In the genomic region with DNA sequence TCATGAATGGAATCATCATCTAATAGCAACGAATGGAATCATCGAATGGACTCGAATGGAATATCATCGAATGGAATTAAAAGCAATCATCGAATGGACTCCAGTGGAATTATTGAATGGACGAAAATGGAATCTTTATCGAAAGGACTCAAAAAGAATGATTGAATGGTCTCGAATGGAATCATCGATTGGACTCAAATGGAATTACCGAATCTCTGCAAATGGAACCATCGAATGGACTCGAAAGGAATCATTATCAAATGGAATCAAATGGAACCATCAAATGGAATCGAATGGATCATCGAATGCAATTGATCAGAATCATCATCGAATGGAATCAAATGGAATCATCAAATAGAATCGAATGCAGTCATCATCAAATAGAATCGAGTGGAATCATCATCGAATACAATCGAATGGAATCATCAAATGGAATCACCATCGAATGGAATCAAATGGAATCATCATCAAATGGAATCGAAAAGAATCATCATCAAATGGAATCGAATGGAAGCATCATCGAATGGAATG, we compare ENCODE assay signal across 8 cellular contexts.
DNase-seq lines count a peak whose midpoint lies in the region; TF ChIP-seq lines count a peak whose summit lies in the region.
"Not testable (repeated sequence)": the region's sequence is repeated elsewhere in the genome, so short reads cannot be mapped to it uniquely, and the experiment has no call there.

No MANE protein-coding gene starts in this region.

- not testable (repeated sequence) for H3K36me3 ChIP-seq in fibroblast of lung (ENCODE audit: control insufficient read depth, insufficient read depth, low read length); neural progenitor cell; vagina

- not testable (repeated sequence) for H3K4me3 ChIP-seq in GM12865 (ENCODE audit: low read depth, low read length); fibroblast of lung (replicated peaks in 1 of 4; ENCODE audit: control extremely low read depth in 1 of 4, insufficient read depth in 1 of 4, low read depth in 3 of 4, low read length in 4 of 4); neural progenitor cell; vagina

- not testable (repeated sequence) for H3K27ac Mint-ChIP-seq in activated CD4-positive, alpha-beta T cell treated with anti-CD3 and anti-CD28 coated beads, Interleukin-2, amount 10 ng/mL, durations not matched to agents 24 days and 14 days; neural progenitor cell

- not testable (repeated sequence) for H3K4me2 ChIP-seq in fibroblast of lung (ENCODE audit: extremely low read depth, insufficient read depth, low read length); neural progenitor cell

- not testable (repeated sequence) for TF ChIP-seq POLR2A in vagina (IDR thresholded peaks at IDR 0.05)

- H3K4me1 Mint-ChIP-seq in activated CD4-positive, alpha-beta T cell treated with anti-CD3 and anti-CD28 coated beads, Interleukin-2, amount 10 ng/mL, durations not matched to agents 24 days and 14 days; neural progenitor cell: not testable (repeated sequence)

- H3K27me3 ChIP-seq in fibroblast of lung (ENCODE audit: control insufficient read depth, insufficient read depth, low read length); neural progenitor cell; vagina: not testable (repeated sequence)

- not testable (repeated sequence) for H3K9ac ChIP-seq in fibroblast of lung (ENCODE audit: insufficient read depth, low read length); neural progenitor cell

- not testable (repeated sequence) for H3K36me3 Mint-ChIP-seq in activated CD4-positive, alpha-beta T cell treated with anti-CD3 and anti-CD28 coated beads, Interleukin-2, amount 10 ng/mL, durations not matched to agents 24 days and 14 days (ENCODE audit: low read depth); neural progenitor cell

- intact Hi-C loops in activated CD4-positive, alpha-beta T cell treated with anti-CD3 and anti-CD28 coated beads, Interleukin-2, amount 10 ng/mL, durations not matched to agents 24 days and 14 days (cut with micrococcal nuclease); vagina (cut with DNase I): not testable (repeated sequence)

- not testable (repeated sequence) for H3K27ac ChIP-seq in fibroblast of lung (ENCODE audit: insufficient read depth, low read length); neural progenitor cell; vagina

- H3K79me2 ChIP-seq in fibroblast of lung (ENCODE audit: control insufficient read depth, insufficient read depth, low read length); neural progenitor cell (ENCODE audit: low read depth): not testable (repeated sequence)

- H3K9me3 ChIP-seq in fibroblast of lung (ENCODE audit: control insufficient read depth, insufficient read depth, low read depth, low read length); vagina: not testable (repeated sequence)
- peaks cover 10% of the 10 kb centered on the region for H3K9me3 ChIP-seq in neural progenitor cell (ENCODE audit: low read depth)

- not testable (repeated sequence) for H4K20me1 ChIP-seq in fibroblast of lung (ENCODE audit: control insufficient read depth, extremely low read depth, insufficient read depth, low read length); neural progenitor cell (ENCODE audit: low read depth)

- not testable (repeated sequence) for H2AFZ ChIP-seq in fibroblast of lung (ENCODE audit: low read length); neural progenitor cell (replicated peaks)

- not testable (repeated sequence) for H3K27me3 Mint-ChIP-seq in activated CD4-positive, alpha-beta T cell treated with anti-CD3 and anti-CD28 coated beads, Interleukin-2, amount 10 ng/mL, durations not matched to agents 24 days and 14 days; neural progenitor cell (ENCODE audit: insufficient read depth, low read depth)

- DNase-seq in GM12865 (ENCODE audit: low read depth) (peak; percentile 9), NAMALWA (ENCODE audit: low spot score) (peak; percentile 44), fibroblast of lung (ENCODE audit: low read depth in 2 of 2) (peak; percentile 21 to 39), kidney tubule cell (ENCODE audit: low spot score) (peak; percentile 50), neural progenitor cell (ENCODE audit: low spot score) (peak; percentile 38), vagina (ENCODE audit: extremely low spot score in 2 of 2) (peak; percentile 79 to 89)
- peak; percentile 78 for DNase-seq in activated CD4-positive, alpha-beta T cell treated with anti-CD3 and anti-CD28 coated beads, Interleukin-2, amount 10 ng/mL, durations not matched to agents 24 days and 14 days
- peak; percentile 18 for DNase-seq in central memory CD4-positive, alpha-beta T cell

- H3F3A ChIP-seq in neural progenitor cell (ENCODE audit: low read depth), result not testable (repeated sequence)

- TF ChIP-seq CTCF in GM12865 (IDR thresholded peaks at IDR 0.05; ENCODE audit: insufficient read depth, low read depth, low read length, missing control alignments); fibroblast of lung (conservative IDR thresholded peaks at IDR 0.05 in 1 of 2, IDR thresholded peaks at IDR 0.05 in 1 of 2; ENCODE audit: low read depth in 1 of 2, low read length in 2 of 2); neural progenitor cell (IDR thresholded peaks at IDR 0.05); vagina (IDR thresholded peaks at IDR 0.05): not testable (repeated sequence)

- not testable (repeated sequence) for H3K4me1 ChIP-seq in fibroblast of lung (ENCODE audit: control insufficient read depth, extremely low read depth, insufficient read depth, low read length); neural progenitor cell; vagina

- H3K4me3 Mint-ChIP-seq in activated CD4-positive, alpha-beta T cell treated with anti-CD3 and anti-CD28 coated beads, Interleukin-2, amount 10 ng/mL, durations not matched to agents 24 days and 14 days; neural progenitor cell: not testable (repeated sequence)

- H3K9me3 Mint-ChIP-seq in activated CD4-positive, alpha-beta T cell treated with anti-CD3 and anti-CD28 coated beads, Interleukin-2, amount 10 ng/mL, durations not matched to agents 24 days and 14 days, result not testable (repeated sequence)
- peaks cover 16% of the 10 kb centered on the region for H3K9me3 Mint-ChIP-seq in neural progenitor cell

Comparison
In these comparisons a context has a peak if more than half of its experiments do, and no peak if none do; other contexts are left out.
1. DNase-seq: peak in every context shown above with its lines; median percentile 84 in vagina; 78 in activated CD4-positive, alpha-beta T cell treated with anti-CD3 and anti-CD28 coated beads, Interleukin-2, amount 10 ng/mL, durations not matched to agents 24 days and 14 days; 50 in kidney tubule cell; 44 in NAMALWA; 38 in neural progenitor cell; 30 in fibroblast of lung; 18 in central memory CD4-positive, alpha-beta T cell; 9 in GM12865.